8 cellular contexts compared by ENCODE assay signal in genomic region chr1:3746784-3747521, GRCh38. TPM values are rescaled to one million over a fixed set of nuclear protein-coding genes. Genes with fewer than 3 reads are reported as not detected.
DNase-seq lines count a peak whose midpoint lies in the region; ATAC-seq and TF ChIP-seq lines count a peak whose summit lies in the region.

No MANE protein-coding gene starts in this region.

- no peak for TF ChIP-seq POLR2A in right lobe of liver (IDR thresholded peaks at IDR 0.05)

- ATAC-seq in HG02840 (IDR thresholded peaks at IDR 0.05; ENCODE audit: low FRiP score, unreplicated experiment) (peak; percentile 75), right lobe of liver (peak; percentile 99)

- H3K27ac ChIP-seq in dorsolateral prefrontal cortex (peak overlapping the region in 56 of 59 donors; percentile 2 to 88 (median 76)), right lobe of liver (no peak overlapping the region)

- H3K36me3 ChIP-seq in ES-I3 (ENCODE audit: insufficient read depth, low read length) = peaks cover 10% of the 10 kb centered on the region
- H3K36me3 ChIP-seq in right lobe of liver = peaks cover 0 to 7% (median 3%) of the 10 kb centered on the region in 4 donors

- intact Hi-C loops in dorsolateral prefrontal cortex (cut with DNase I) = loop anchor here (2.0 to 5.0 kb wide), 2 partner anchors 45 to 50 kb away; partner anchors contain the start of gene LRRC47 (in 1 of the 2)
- intact Hi-C loops in right lobe of liver (cut with DNase I) = no loop called here

- peak overlapping the region; percentile 86 for H3K9ac ChIP-seq in ES-I3 (ENCODE audit: low read depth, low read length)

- H3K9me3 ChIP-seq in ES-I3 (ENCODE audit: control insufficient read depth, insufficient read depth, low read length) = no peaks in the 10 kb centered on the region
- no peaks in the 10 kb centered on the region for H3K9me3 ChIP-seq in right lobe of liver

- peak in 2 of 56 donors; percentile 10 to 20 for TF ChIP-seq CTCF in dorsolateral prefrontal cortex (IDR thresholded peaks at IDR 0.05 in 54 of 56, conservative IDR thresholded peaks at IDR 0.05 in 2 of 56; ENCODE audit: low read depth in 1 of 56, partially characterized antibody in 56 of 56)
- no peak for TF ChIP-seq CTCF in right lobe of liver (IDR thresholded peaks at IDR 0.05)

- peak overlapping the region; percentile 50 to 84 (median 75) for H3K4me3 ChIP-seq in dorsolateral prefrontal cortex
- peak overlapping the region; percentile 82 to 94 (median 90) for H3K4me3 ChIP-seq in right lobe of liver

- DNase-seq in NCI-H446 (lab: John Stamatoyannopoulos, UW) (peak; percentile 75 to 92), dorsolateral prefrontal cortex (peak; percentile 88 to 94 (median 90)), right lobe of liver (peak; percentile 92 to 94 (median 93)), amniotic stem cell (lab: John Stamatoyannopoulos, UW) (no peak)
- peak; percentile 84 to 86 for DNase-seq in activated CD4-positive, alpha-beta T cell treated with anti-CD3 and anti-CD28 coated beads, Interleukin-2, amount 50 U/mL, for 4 hours
- DNase-seq in stimulated activated CD4-positive, alpha-beta T cell treated with anti-CD3 and anti-CD28 coated beads, Interleukin-4, amount 100 ng/mL, for 24 hours = peak; percentile 89

- H3K4me1 ChIP-seq in ES-I3 (ENCODE audit: insufficient read depth, low read length) (peaks cover 12% of the 10 kb centered on the region; the same call in 1 of the 2 replicates), right lobe of liver (peaks cover 0 to 17% (median 0%) of the 10 kb centered on the region in 4 donors)

- WGBS in right lobe of liver (ENCODE audit: insufficient coverage, low coverage, low lambda C conversion rate, missing lambda C conversion rate) = 0% methylated on average over 1 of the region's 78 CpGs

- H3K27me3 ChIP-seq in dorsolateral prefrontal cortex (no peaks in the 10 kb centered on the region), right lobe of liver (no peaks in the 10 kb centered on the region)

RNA-seq across cellular contexts. Expression of gene CCDC27, which starts 5.3 kb away (rescaled TPM):
- total RNA-seq in dorsolateral prefrontal cortex (under 1 TPM in 8 of 120 experiments, not detected in 112; 0.17 to 0.39 (median 0.21) TPM), right lobe of liver (not detected)

RNA-seq across cellular contexts. Expression of gene SMIM1, which starts 25.6 kb away (rescaled TPM):
- total RNA-seq in dorsolateral prefrontal cortex = 10 to 100 TPM in 6 of 120 experiments, 1 to 10 TPM in 110, not detected in 4; 1.5 to 12.6 (median 5.2) TPM
- total RNA-seq in right lobe of liver = 1 to 10 TPM; 2.6 to 8.7 (median 4.6) TPM

RNA-seq across cellular contexts. Expression of gene LRRC47, which starts 49.3 kb away (rescaled TPM):
- total RNA-seq in dorsolateral prefrontal cortex = 10 to 100 TPM; 39.4 to 80.6 (median 62.9) TPM
- total RNA-seq in right lobe of liver = 10 to 100 TPM; 22.7 to 32.2 (median 25.8) TPM

Comparison
In these comparisons a context has a peak if more than half of its experiments do, and no peak if none do; other contexts are left out.
1. H3K27ac ChIP-seq: peak in dorsolateral prefrontal cortex (56 of 59); none in right lobe of liver (0 of 3).
2. intact Hi-C loops: an anchor here in dorsolateral prefrontal cortex (2.0 to 5.0 kb wide); none called in right lobe of liver.